7 cellular contexts compared by ENCODE assay signal in genomic region chr1:48202030-48202752, GRCh38. TPM values are rescaled to one million over a fixed set of nuclear protein-coding genes. Genes with fewer than 3 reads are reported as not detected.
DNase-seq lines count a peak whose midpoint lies in the region; ATAC-seq and TF ChIP-seq lines count a peak whose summit lies in the region.

No MANE protein-coding gene starts in this region.

- TF ChIP-seq CTCF in GM12873 (IDR thresholded peaks at IDR 0.05; ENCODE audit: insufficient read depth, low read depth, low read length, missing control alignments) (peak; percentile 81), IMR-90 (conservative IDR thresholded peaks at IDR 0.05; ENCODE audit: low read depth, low read length) (peak; percentile 87), OCI-LY7 (conservative IDR thresholded peaks at IDR 0.05; ENCODE audit: low read length) (peak; percentile 90), fibroblast of pulmonary artery (IDR thresholded peaks at IDR 0.05; ENCODE audit: low read length, missing control alignments) (peak; percentile 96), thoracic aorta (IDR thresholded peaks at IDR 0.05) (peak; percentile 84)

- H2AK5ac ChIP-seq in IMR-90 (ENCODE audit: low read depth, low read length) = no peak overlapping the region
- no peak overlapping the region for H2AK5ac ChIP-seq in neuronal stem cell (ENCODE audit: low read depth, low read length)

- H3K4ac ChIP-seq in IMR-90 (ENCODE audit: low read depth, low read length) (no peak overlapping the region), neuronal stem cell (ENCODE audit: low read length) (no peak overlapping the region)

- H3K4me2 ChIP-seq in IMR-90 (ENCODE audit: low read depth, low read length) (no peak overlapping the region), OCI-LY7 (ENCODE audit: low read length) (no peak overlapping the region), neuronal stem cell (ENCODE audit: insufficient read depth, low read length, poor library complexity, severe bottlenecking) (no peak overlapping the region)

- H4K91ac ChIP-seq in IMR-90 (ENCODE audit: insufficient read depth, low read depth, low read length) (no peak overlapping the region), neuronal stem cell (ENCODE audit: low read depth, low read length, poor library complexity) (no peak overlapping the region)

- H3K4me3 ChIP-seq in IMR-90 (ENCODE audit: insufficient read depth, low read depth, low read length) (no peak overlapping the region), OCI-LY7 (ENCODE audit: low read depth, low read length, poor library complexity, severe bottlenecking) (no peak overlapping the region), fibroblast of pulmonary artery (replicated peaks; ENCODE audit: low read depth, low read length) (no peak overlapping the region), neuronal stem cell (ENCODE audit: low read length in 2 of 2) (no peak overlapping the region), thoracic aorta (no peak overlapping the region)

- H3K4me1 ChIP-seq in IMR-90 (ENCODE audit: control insufficient read depth, insufficient read depth, low read length) (no peaks in the 10 kb centered on the region), OCI-LY7 (ENCODE audit: insufficient read depth, low read length, poor library complexity, severe bottlenecking) (no peaks in the 10 kb centered on the region), neuronal stem cell (ENCODE audit: control insufficient read depth in 2 of 2, insufficient read depth in 1 of 2, low read depth in 1 of 2, low read length in 2 of 2) (peaks cover 0 to 2% of the 10 kb centered on the region in 2 donors), thoracic aorta (ENCODE audit: control insufficient read depth in 1 of 2, low read depth in 2 of 2) (no peaks in the 10 kb centered on the region)

- POLR2A ChIA-PET in IMR-90 (lab: Charles Lee; ENCODE audit: unreplicated experiment) (no interaction called here), OCI-LY7 (lab: Charles Lee) (no interaction called here)

- H4K20me1 ChIP-seq in IMR-90 (ENCODE audit: insufficient read depth, low read length) (no peaks in the 10 kb centered on the region), OCI-LY7 (ENCODE audit: insufficient read depth, low read length) (no peaks in the 10 kb centered on the region)

- H3K9me1 ChIP-seq in IMR-90 (ENCODE audit: insufficient read depth, low read length) = no peaks in the 10 kb centered on the region

- H3K9ac ChIP-seq in IMR-90 (ENCODE audit: low read depth, low read length) (no peak overlapping the region), neuronal stem cell (ENCODE audit: low read depth, low read length, poor library complexity) (no peak overlapping the region)

- H3K36me3 ChIP-seq in IMR-90 (ENCODE audit: control insufficient read depth, insufficient read depth, low read length) (no peaks in the 10 kb centered on the region), OCI-LY7 (ENCODE audit: insufficient read depth, low read length) (no peaks in the 10 kb centered on the region), neuronal stem cell (replicated peaks in 1 of 2; ENCODE audit: control insufficient read depth in 2 of 2, insufficient read depth in 2 of 2, low read length in 2 of 2) (no peaks in the 10 kb centered on the region), thoracic aorta (no peaks in the 10 kb centered on the region)

- H2BK15ac ChIP-seq in IMR-90 (ENCODE audit: low read depth, low read length) = no peak overlapping the region
- H2BK15ac ChIP-seq in neuronal stem cell (ENCODE audit: low read length) = no peak overlapping the region

- H3K18ac ChIP-seq in IMR-90 (ENCODE audit: low read depth, low read length) = no peak overlapping the region
- H3K18ac ChIP-seq in neuronal stem cell (ENCODE audit: low read length) = no peak overlapping the region

- WGBS in IMR-90 (ENCODE audit: extremely low coverage in 2 of 2, insufficient read length in 1 of 2), 2 experiments = 40% methylated on average over 1 of the region's 7 CpGs; no CpG with 5 or more reads in 1 of the 2 experiments
- WGBS in neuronal stem cell (ENCODE audit: extremely low coverage in 2 of 2, insufficient read length in 2 of 2, insufficient replicate concordance in 1 of 2), 2 donors = no CpG with 5 or more reads among the region's 7 CpGs

- dilution Hi-C loops in IMR-90 (cut with HindIII; ENCODE audit: low sequenced_read_pairs, unreplicated experiment) = no loop called here

- H3K79me2 ChIP-seq in OCI-LY7 (ENCODE audit: insufficient read depth, low read depth, low read length) = no peaks in the 10 kb centered on the region

- no peak overlapping the region; the same call in 1 of the 2 replicates for H3K56ac ChIP-seq in IMR-90 (ENCODE audit: extremely low read depth, insufficient read depth, low read length)

- DNase-seq in IMR-90 (peak; percentile 81), OCI-LY7 (ENCODE audit: low spot score) (peak; percentile 51), activated T-cell treated with anti-CD3 and anti-CD28 coated beads for 48 hours (ENCODE audit: low read depth) (peak; percentile 43), fibroblast of pulmonary artery (ENCODE audit: low read depth) (peak; percentile 87), neuronal stem cell (ENCODE audit: low spot score) (peak; percentile 64), thoracic aorta (ENCODE audit: low spot score) (no peak)

- peak; percentile 65 for TF ChIP-seq RAD21 in IMR-90 (IDR thresholded peaks at IDR 0.05; ENCODE audit: low read length)

- BruUV-seq in IMR-90 (replicated peaks; lab: Mats Ljungman, UMichigan) = no TSS peak
- BruUV-seq in OCI-LY7 (replicated peaks; lab: Mats Ljungman, UMichigan) = no TSS peak

- intact Hi-C loops in IMR-90 (cut with micrococcal nuclease) (loop anchor here (1.0 to 10.0 kb wide), 3 partner anchors 93 to 297 kb away; partner anchors contain the start of gene TRABD2B), OCI-LY7 (cut with micrococcal nuclease; ENCODE audit: unreplicated experiment) (loop anchor here (1.0 to 5.0 kb wide), 3 partner anchors 35 to 109 kb away; no protein-coding TSS in a partner anchor)

- no peak overlapping the region for H4K8ac ChIP-seq in IMR-90 (ENCODE audit: low read depth in 2 of 2, low read length in 2 of 2)
- H4K8ac ChIP-seq in neuronal stem cell (ENCODE audit: low read depth, low read length) = no peak overlapping the region

- no peak overlapping the region for H2AFZ ChIP-seq in IMR-90 (replicated peaks; ENCODE audit: low read length, poor library complexity)
- no peak overlapping the region for H2AFZ ChIP-seq in OCI-LY7 (ENCODE audit: low read length)
- H2AFZ ChIP-seq in neuronal stem cell (ENCODE audit: low read length) = no peak overlapping the region

- H3K9me3 ChIP-seq in IMR-90 (ENCODE audit: control insufficient read depth, insufficient read depth, low read length) (no peaks in the 10 kb centered on the region), OCI-LY7 (ENCODE audit: low read length) (no peaks in the 10 kb centered on the region), neuronal stem cell (replicated peaks in 1 of 2; ENCODE audit: control insufficient read depth in 2 of 2, insufficient read depth in 1 of 2, low read depth in 1 of 2, low read length in 2 of 2) (no peaks in the 10 kb centered on the region), thoracic aorta (no peaks in the 10 kb centered on the region)

- no peak overlapping the region for H4K5ac ChIP-seq in IMR-90 (ENCODE audit: low read depth, low read length)

- in situ Hi-C loops in IMR-90 (cut with MboI; ENCODE audit: low sequenced_read_pairs) = loop anchor here (10.0 kb wide), 1 partner anchor 97 kb away; no protein-coding TSS in a partner anchor

- H2BK5ac ChIP-seq in IMR-90 (ENCODE audit: low read depth, low read length, poor library complexity, severe bottlenecking) (no peak overlapping the region), neuronal stem cell (ENCODE audit: low read length) (no peak overlapping the region)

- ATAC-seq in IMR-90 (ENCODE audit: low read depth) = peak; percentile 97
- ATAC-seq in thoracic aorta (ENCODE audit: insufficient number of reproducible peaks, low FRiP score, low read depth) = peak; percentile 79

- H2BK120ac ChIP-seq in IMR-90 (ENCODE audit: low read depth, low read length) (no peak overlapping the region), neuronal stem cell (ENCODE audit: low read depth, low read length) (no peak overlapping the region)

- no peak overlapping the region for H3K14ac ChIP-seq in IMR-90 (replicated peaks; ENCODE audit: low read depth, low read length)
- H3K14ac ChIP-seq in neuronal stem cell (ENCODE audit: low read length) = no peak overlapping the region

- CTCF ChIA-PET in IMR-90 (lab: Yijun Ruan, JAX) = interaction anchor here (1.6 kb wide), 1 partner anchor 93 kb away, joined by 5 read pairs; no protein-coding TSS in a partner anchor
- CTCF ChIA-PET in OCI-LY7 (lab: Charles Lee; ENCODE audit: unreplicated experiment) = no interaction called here

- H3K23ac ChIP-seq in IMR-90 (ENCODE audit: low read depth, low read length) (no peak overlapping the region), neuronal stem cell (ENCODE audit: low read depth, low read length, poor library complexity) (no peak overlapping the region)

- H2AK9ac ChIP-seq in IMR-90 (replicated peaks; ENCODE audit: low read depth, low read length, poor library complexity) = no peak overlapping the region

- H3K27ac ChIP-seq in IMR-90 (ENCODE audit: insufficient read depth, low read length) (no peak overlapping the region), OCI-LY7 (ENCODE audit: low read depth, low read length, poor library complexity, severe bottlenecking) (no peak overlapping the region), neuronal stem cell (replicated peaks; ENCODE audit: low read length) (no peak overlapping the region), thoracic aorta (no peak overlapping the region)

- no peaks in the 10 kb centered on the region for H3K9me2 ChIP-seq in OCI-LY7 (ENCODE audit: insufficient read depth, low read length)

- H3K27me3 ChIP-seq in IMR-90 (ENCODE audit: control insufficient read depth, insufficient read depth, low read length) (no peaks in the 10 kb centered on the region; the same call in 1 of the 2 replicates), neuronal stem cell (ENCODE audit: control insufficient read depth in 3 of 3, insufficient read depth in 3 of 3, low read depth in 1 of 3, low read length in 3 of 3) (no peaks in the 10 kb centered on the region), thoracic aorta (replicated peaks; ENCODE audit: insufficient read depth) (no peaks in the 10 kb centered on the region)

- no peak overlapping the region for H2BK12ac ChIP-seq in neuronal stem cell (ENCODE audit: low read length)

- H3K79me1 ChIP-seq in IMR-90 (ENCODE audit: low read depth in 1 of 2, low read length in 2 of 2) (no peaks in the 10 kb centered on the region), neuronal stem cell (ENCODE audit: low read depth, low read length) (no peaks in the 10 kb centered on the region)

- no peak for TF ChIP-seq POLR2A in IMR-90 (IDR thresholded peaks at IDR 0.05; ENCODE audit: low read depth, low read length)

- H2BK20ac ChIP-seq in IMR-90 (ENCODE audit: low read depth, low read length) = no peak overlapping the region

RNA-seq across cellular contexts. Expression of gene SLC5A9, which starts 20.3 kb away (rescaled TPM):
- not detected in 2 replicates for total RNA-seq in IMR-90 (2012; rRNA removed)
- polyA plus RNA-seq in IMR-90 (2012; rRNA removed) = not detected in 2 replicates
- not detected in 2 replicates for polyA plus RNA-seq in IMR-90 (2012; cell fraction: cytosol; rRNA removed)
- not detected in 2 replicates for polyA plus RNA-seq in IMR-90 (2012; cell fraction: nucleus; rRNA removed; ENCODE audit: low replicate concordance)
- total RNA-seq in OCI-LY7 (2014; rRNA removed; shearing (Covaris generic)) = not detected in 2 replicates
- not detected in 2 replicates for total RNA-seq in OCI-LY7 (2022)
- not detected for polyA plus RNA-seq in neuronal stem cell (2013, experiment 1 of 2)
- polyA plus RNA-seq in neuronal stem cell (2013, experiment 2 of 2) = not detected
- total RNA-seq in thoracic aorta = not detected
